In genomic region chr2:238061310-238062202, GRCh38 we compare ENCODE assay signal across 1 cellular context.
TF ChIP-seq lines count a peak whose summit lies in the region.

No MANE protein-coding gene starts in this region.

TF ChIP-seq in HepG2, 621 proteins besides CTCF, POLR2A, EP300 and RAD21 (continued from another document and continues in another):
- no peak for TF ChIP-seq GRHL1 (CRISPR knock-in tag; conservative IDR thresholded peaks at IDR 0.05)
- TF ChIP-seq ZNF160 (CRISPR knock-in tag; IDR thresholded peaks at IDR 0.05): no peak
- no peak for TF ChIP-seq E2F1 (CRISPR knock-in tag; IDR thresholded peaks at IDR 0.05)
- TF ChIP-seq MAFF (IDR thresholded peaks at IDR 0.05; ENCODE audit: low read depth, low read length): no peak
- no peak for TF ChIP-seq ZNF224 (CRISPR knock-in tag; IDR thresholded peaks at IDR 0.05)
- no peak for TF ChIP-seq REST (IDR thresholded peaks at IDR 0.05; ENCODE audit: borderline replicate concordance in 1 of 2, low read depth in 1 of 2, low read length in 2 of 2)
- no peak for TF ChIP-seq PAWR (CRISPR knock-in tag; IDR thresholded peaks at IDR 0.05; ENCODE audit: borderline replicate concordance)
- TF ChIP-seq RBM22 (optimal IDR thresholded peaks at IDR 0.05; ENCODE audit: low read length): no peak
- TF ChIP-seq PHF20 (CRISPR knock-in tag; IDR thresholded peaks at IDR 0.05): no peak
- no peak for TF ChIP-seq SRSF1 (optimal IDR thresholded peaks at IDR 0.05; ENCODE audit: low read depth, low read length)
- TF ChIP-seq ZNF143 (CRISPR knock-in tag; IDR thresholded peaks at IDR 0.05): no peak
- TF ChIP-seq ZFY (CRISPR knock-in tag; IDR thresholded peaks at IDR 0.05): no peak
- TF ChIP-seq ZUFSP (CRISPR knock-in tag; IDR thresholded peaks at IDR 0.05; ENCODE audit: borderline replicate concordance): no peak
- TF ChIP-seq YEATS4 (CRISPR knock-in tag; IDR thresholded peaks at IDR 0.05; ENCODE audit: borderline replicate concordance): no peak; the same call in 1 of the 2 replicates
- no peak for TF ChIP-seq ZFX (CRISPR knock-in tag; IDR thresholded peaks at IDR 0.05; ENCODE audit: low read depth)
- no peak for TF ChIP-seq POGZ (CRISPR knock-in tag; IDR thresholded peaks at IDR 0.05)
- no peak; the same call in 1 of the 2 replicates for TF ChIP-seq ZNF788 (CRISPR knock-in tag; IDR thresholded peaks at IDR 0.05; ENCODE audit: borderline replicate concordance)
- no peak for TF ChIP-seq JUNB (CRISPR knock-in tag; IDR thresholded peaks at IDR 0.05; ENCODE audit: borderline replicate concordance)
- TF ChIP-seq SP140L (CRISPR knock-in tag; IDR thresholded peaks at IDR 0.05; ENCODE audit: borderline replicate concordance): no peak
- no peak for TF ChIP-seq RARG (CRISPR knock-in tag; IDR thresholded peaks at IDR 0.05; ENCODE audit: low read depth)
- TF ChIP-seq FOXC1 (CRISPR knock-in tag; IDR thresholded peaks at IDR 0.05; ENCODE audit: borderline replicate concordance): no peak; the same call in 1 of the 2 replicates
- 0 out of 2 replicates have a peak, but pooled peaks have one; percentile 1 for TF ChIP-seq TBX2 (CRISPR knock-in tag; IDR thresholded peaks at IDR 0.05; ENCODE audit: borderline replicate concordance)
- 0 out of 2 replicates have a peak, but pooled peaks have one; percentile 40 for TF ChIP-seq ZNF772 (CRISPR knock-in tag; IDR thresholded peaks at IDR 0.05)
- TF ChIP-seq PPARG (CRISPR knock-in tag; conservative IDR thresholded peaks at IDR 0.05): no peak
- no peak for TF ChIP-seq HCFC1 (IDR thresholded peaks at IDR 0.05; ENCODE audit: low read depth, low read length)
- TF ChIP-seq HMG20B (CRISPR knock-in tag; conservative IDR thresholded peaks at IDR 0.05): no peak
- TF ChIP-seq ZNF672 (CRISPR knock-in tag; IDR thresholded peaks at IDR 0.05): no peak
- TF ChIP-seq ZNF383 (CRISPR knock-in tag; IDR thresholded peaks at IDR 0.05; ENCODE audit: borderline replicate concordance): 0 out of 2 replicates have a peak, but pooled peaks have one; percentile 11
- no peak for TF ChIP-seq AKNA (CRISPR knock-in tag; IDR thresholded peaks at IDR 0.05; ENCODE audit: borderline replicate concordance)
- TF ChIP-seq ZNF225 (CRISPR knock-in tag; IDR thresholded peaks at IDR 0.05): no peak
- TF ChIP-seq ZNF780A (CRISPR knock-in tag; IDR thresholded peaks at IDR 0.05): no peak
- TF ChIP-seq ZFP90 (CRISPR knock-in tag; IDR thresholded peaks at IDR 0.05; ENCODE audit: borderline replicate concordance): no peak
- TF ChIP-seq NFKB2 (CRISPR knock-in tag; IDR thresholded peaks at IDR 0.05; ENCODE audit: borderline replicate concordance): no peak
- TF ChIP-seq PREB (CRISPR knock-in tag; IDR thresholded peaks at IDR 0.05): no peak
- TF ChIP-seq GPBP1L1 (CRISPR knock-in tag; IDR thresholded peaks at IDR 0.05): no peak
- no peak for TF ChIP-seq ZNF550 (CRISPR knock-in tag; IDR thresholded peaks at IDR 0.05; ENCODE audit: borderline replicate concordance)
- peak; percentile 38; the same call in 1 of the 2 replicates for TF ChIP-seq ZNF543 (CRISPR knock-in tag; IDR thresholded peaks at IDR 0.05)
- no peak for TF ChIP-seq ZNF597 (CRISPR knock-in tag; IDR thresholded peaks at IDR 0.05)
- TF ChIP-seq TERF1 (CRISPR knock-in tag; IDR thresholded peaks at IDR 0.05): no peak
- no peak for TF ChIP-seq DBP (CRISPR knock-in tag; IDR thresholded peaks at IDR 0.05; ENCODE audit: not compliant biosample characterization)
- no peak for TF ChIP-seq ZNF562 (CRISPR knock-in tag; IDR thresholded peaks at IDR 0.05; ENCODE audit: borderline replicate concordance)
- no peak for TF ChIP-seq MLLT10 (CRISPR knock-in tag; IDR thresholded peaks at IDR 0.05)
- no peak for TF ChIP-seq NRL (CRISPR knock-in tag; IDR thresholded peaks at IDR 0.05; ENCODE audit: borderline replicate concordance)
